8 cellular contexts compared by ENCODE assay signal in genomic region chr9:35673132-35673997, GRCh38. TPM values are rescaled to one million over a fixed set of nuclear protein-coding genes. Genes with fewer than 3 reads are reported as not detected.
A peak's percentile ranks its signal among the peaks of the same experiment; 100 is the strongest.
DNase-seq lines count a peak whose midpoint lies in the region; ATAC-seq and TF ChIP-seq lines count a peak whose summit lies in the region.

TSS of gene CA9 (plus strand) at chr9:35673928. CDS start at chr9:35673960, 32 bp downstream.

- no peak for TF ChIP-seq POLR2A in Peyer's patch (IDR thresholded peaks at IDR 0.05)

- CTCF ChIA-PET in HEK293 (lab: Yijun Ruan, JAX): interaction anchor here (0.6 to 1.1 kb wide), 4 partner anchors 12 to 556 kb away, joined by 3 to 5 read pairs (median 4); no protein-coding TSS in a partner anchor

- no peak within 1 kb of the TSS for H3K27ac ChIP-seq in HEK293 (ENCODE audit: extremely low read depth, low read depth, low read length)
- H3K27ac ChIP-seq in Peyer's patch: peak within 1 kb of the TSS in 1 of 4 donors; percentile 56

- intact Hi-C loops in left cardiac atrium (cut with DNase I): no loop called here

- no peaks in the 10 kb centered on the region for H3K36me3 ChIP-seq in HEK293 (ENCODE audit: control insufficient read depth in 2 of 2, insufficient read depth in 1 of 2, low read length in 2 of 2)
- no peaks in the 10 kb centered on the region for H3K36me3 ChIP-seq in Peyer's patch

- DNase-seq in Peyer's patch: peak in 2 of 3 donors; percentile 58 to 70
- DNase-seq in left cardiac atrium: no peak
- DNase-seq in skeletal muscle cell (ENCODE audit: low read depth): no peak
- no peak for DNase-seq in DMS153 (lab: John Stamatoyannopoulos, UW)
- no peak for DNase-seq in NCI-H146 (lab: John Stamatoyannopoulos, UW)
- no peak for DNase-seq in NCI-H524 treated with DMSO at 0.1 percent for 48 hours (lab: John Stamatoyannopoulos, UW)

- H3K9me3 ChIP-seq in HEK293 (ENCODE audit: control insufficient read depth, insufficient read depth, low read depth, low read length) (no peaks in the 10 kb centered on the region), Peyer's patch (no peaks in the 10 kb centered on the region)

- H3K27me3 ChIP-seq in Peyer's patch: no peaks in the 10 kb centered on the region

- H3K4me1 ChIP-seq in HEK293 (ENCODE audit: control insufficient read depth, insufficient read depth, low read length) (no peaks in the 10 kb centered on the region), Peyer's patch (peaks cover 0 to 26% (median 7%) of the 10 kb centered on the region in 4 donors)

- H3K4me3 ChIP-seq in HEK293 (ENCODE audit: low read depth, low read length) (no peak within 1 kb of the TSS), Peyer's patch (no peak within 1 kb of the TSS), skeletal muscle cell (ENCODE audit: low read depth, low read length) (peak within 1 kb of the TSS; percentile 44)

- ATAC-seq in left cardiac atrium (peak; percentile 60 to 78), GM21717 (IDR thresholded peaks at IDR 0.05; ENCODE audit: unreplicated experiment) (no peak)

- TF ChIP-seq CTCF in HEK293 (tag by site-specific recombination; IDR thresholded peaks at IDR 0.05) (no peak), Peyer's patch (IDR thresholded peaks at IDR 0.05) (no peak)

- POLR2A ChIA-PET in HEK293 (lab: Yijun Ruan, JAX): interaction anchor here (0.6 to 1.4 kb wide), 4 partner anchors 10 to 21 kb away, joined by 3 to 4 read pairs (median 4); no protein-coding TSS in a partner anchor

TF ChIP-seq in HEK293, 187 proteins besides CTCF, POLR2A, EP300 and RAD21:
- TF ChIP-seq ZNF16 (tag by site-specific recombination; IDR thresholded peaks at IDR 0.05; ENCODE audit: low read depth): 0 out of 2 replicates have a peak, but pooled peaks have one; percentile 52
- no peak for TF ChIP-seq SP3 (tag by site-specific recombination; IDR thresholded peaks at IDR 0.05)
- TF ChIP-seq PRDM2 (tag by site-specific recombination; IDR thresholded peaks at IDR 0.05; ENCODE audit: borderline replicate concordance): no peak
- TF ChIP-seq ZBTB8A (tag by site-specific recombination; IDR thresholded peaks at IDR 0.05): no peak
- TF ChIP-seq ZNF239 (tag by site-specific recombination; IDR thresholded peaks at IDR 0.05): no peak
- no peak for TF ChIP-seq ZNF549 (tag by site-specific recombination; IDR thresholded peaks at IDR 0.05)
- TF ChIP-seq ZNF449 (tag by site-specific recombination; IDR thresholded peaks at IDR 0.05): no peak
- no peak for TF ChIP-seq ZNF248 (tag by site-specific recombination; IDR thresholded peaks at IDR 0.05)

RNA-seq across cellular contexts. Expression of gene CA9, which starts in this region (rescaled TPM):
- total RNA-seq in Peyer's patch (1 to 10 TPM; 1.6 to 6.3 (median 5.2) TPM), left cardiac atrium (1 to 10 TPM; 1.6 to 2.8 TPM)

Comparison
In these comparisons a context has a peak if more than half of its experiments do, and no peak if none do; other contexts are left out.
1. DNase-seq: peak in Peyer's patch (2 of 3); none in left cardiac atrium (single experiment), skeletal muscle cell (single experiment), DMS153 (single experiment), NCI-H146 (single experiment) and NCI-H524 treated with DMSO at 0.1 percent for 48 hours (single experiment).